ENCODE assay signal across 8 cellular contexts in the genomic region with DNA sequence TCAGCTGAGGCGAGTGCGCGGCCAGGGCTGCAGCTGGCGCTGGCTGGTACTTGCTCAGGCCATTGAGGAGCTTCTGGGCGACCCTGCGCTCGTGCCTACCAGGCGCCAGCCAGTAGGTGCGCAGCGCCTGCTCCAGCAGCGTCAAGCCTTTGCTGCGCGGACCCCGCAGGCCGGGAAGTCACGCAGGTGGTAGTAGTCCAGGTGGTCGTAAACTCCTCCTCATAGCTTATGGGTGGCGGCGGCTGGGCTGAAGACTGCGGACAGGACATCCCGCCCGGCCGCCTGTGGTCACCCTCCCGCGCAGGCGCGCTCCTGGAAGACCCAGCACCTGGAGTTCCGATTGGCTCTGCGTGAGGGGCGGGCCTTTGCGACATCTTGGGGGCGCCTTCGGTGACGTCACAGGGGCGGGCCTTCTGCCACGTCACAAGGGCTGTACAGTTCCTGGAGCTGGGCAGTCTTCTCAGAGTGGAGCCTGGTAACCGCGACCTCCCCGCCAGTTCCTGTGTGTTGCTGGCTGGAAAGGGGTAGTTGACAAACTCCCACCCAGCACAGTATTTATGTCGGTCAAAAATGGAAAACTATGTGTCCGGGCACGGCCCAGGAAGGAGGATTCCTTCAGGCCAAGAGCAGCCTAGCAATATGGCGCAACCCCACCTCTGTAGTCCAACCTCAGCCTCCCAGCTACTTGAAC.
DNase-seq lines count a peak whose midpoint lies in the region; ATAC-seq and TF ChIP-seq lines count a peak whose summit lies in the region.
"Not testable (repeated sequence)": the region's sequence is repeated elsewhere in the genome, so short reads cannot be mapped to it uniquely, and the experiment has no call there.

No MANE protein-coding gene starts in this region.

- TF ChIP-seq POLR2A in Peyer's patch (IDR thresholded peaks at IDR 0.05) = peak; percentile 29 to 79
- TF ChIP-seq POLR2A in esophagus squamous epithelium (IDR thresholded peaks at IDR 0.05) = peak in 3 of 4 donors; percentile 57 to 82 (median 74)

- DNase-seq in EH (ENCODE audit: low read depth) = peak; percentile 93
- DNase-seq in Peyer's patch = peak; percentile 95 to 99 (median 96)
- DNase-seq in activated T-helper 1 cell treated with Interleukin-2 at 50 U/mL for 16 hours (ENCODE audit: low read depth) = peak; percentile 87
- peak; percentile 50 for DNase-seq in esophagus squamous epithelium (lab: John Stamatoyannopoulos, UW)
- peak; percentile 94 for DNase-seq in naive B cell
- DNase-seq in stimulated activated effector memory CD8-positive, alpha-beta T cell treated with anti-CD3 and anti-CD28 coated beads, Interleukin-12 subunit alpha, Interleukin-12 subunit beta, amount 100 ng/mL, for 72 hours (ENCODE audit: low spot score in 2 of 2) = peak; percentile 89 to 96

- peak overlapping the region; percentile 65 to 98 (median 94) for H3K4me3 ChIP-seq in Peyer's patch
- H3K4me3 ChIP-seq in esophagus squamous epithelium = peak overlapping the region; percentile 78 to 87 (median 84)

- H3K27ac Mint-ChIP-seq in naive B cell = peak overlapping the region; percentile 86 to 98 (median 96)
- H3K27ac Mint-ChIP-seq in stimulated activated effector memory CD8-positive, alpha-beta T cell treated with anti-CD3 and anti-CD28 coated beads, Interleukin-12 subunit alpha, Interleukin-12 subunit beta, amount 100 ng/mL, for 72 hours = peak overlapping the region; percentile 91

- not testable (repeated sequence) for H3K9me3 Mint-ChIP-seq in naive B cell; stimulated activated effector memory CD8-positive, alpha-beta T cell treated with anti-CD3 and anti-CD28 coated beads, Interleukin-12 subunit alpha, Interleukin-12 subunit beta, amount 100 ng/mL, for 72 hours

- ATAC-seq in GM21825 (IDR thresholded peaks at IDR 0.05; ENCODE audit: unreplicated experiment) = peak; percentile 97
- ATAC-seq in naive B cell (ENCODE audit: low read depth in 2 of 2) = peak; percentile 95 to 96
- ATAC-seq in stimulated activated effector memory CD8-positive, alpha-beta T cell treated with anti-CD3 and anti-CD28 coated beads, Interleukin-12 subunit alpha, Interleukin-12 subunit beta, amount 100 ng/mL, for 72 hours = peak; percentile 98

- TF ChIP-seq CTCF in Peyer's patch (IDR thresholded peaks at IDR 0.05) (peak in 1 of 6 experiments; percentile 35), esophagus squamous epithelium (IDR thresholded peaks at IDR 0.05) (peak in 1 of 6 experiments; percentile 24)

- H3K4me3 Mint-ChIP-seq in naive B cell = peak overlapping the region; percentile 84 to 99 (median 95)
- peak overlapping the region; percentile 81 for H3K4me3 Mint-ChIP-seq in stimulated activated effector memory CD8-positive, alpha-beta T cell treated with anti-CD3 and anti-CD28 coated beads, Interleukin-12 subunit alpha, Interleukin-12 subunit beta, amount 100 ng/mL, for 72 hours

- 6 to 50% methylated on average over 1 to 4 of the region's 43 CpGs for WGBS in esophagus squamous epithelium, 2 donors

- not testable (repeated sequence) for H3K27me3 ChIP-seq in Peyer's patch, esophagus squamous epithelium

- not testable (repeated sequence) for H3K9me3 ChIP-seq in KOPT-K1 (ENCODE audit: insufficient read depth, low read length, poor library complexity, severe bottlenecking); Peyer's patch; esophagus squamous epithelium

- H3K4me1 Mint-ChIP-seq in naive B cell = peaks cover 0 to 14% (median 3%) of the 10 kb centered on the region in 3 donors
- H3K4me1 Mint-ChIP-seq in stimulated activated effector memory CD8-positive, alpha-beta T cell treated with anti-CD3 and anti-CD28 coated beads, Interleukin-12 subunit alpha, Interleukin-12 subunit beta, amount 100 ng/mL, for 72 hours = not testable (repeated sequence)

- not testable (repeated sequence) for H3K36me3 Mint-ChIP-seq in naive B cell
- H3K36me3 Mint-ChIP-seq in stimulated activated effector memory CD8-positive, alpha-beta T cell treated with anti-CD3 and anti-CD28 coated beads, Interleukin-12 subunit alpha, Interleukin-12 subunit beta, amount 100 ng/mL, for 72 hours = peaks cover 14% of the 10 kb centered on the region

- H3K27ac ChIP-seq in KOPT-K1 (ENCODE audit: low read depth, low read length, poor library complexity, severe bottlenecking) = peak overlapping the region; percentile 62
- H3K27ac ChIP-seq in Peyer's patch = peak overlapping the region; percentile 88 to 91 (median 90)
- H3K27ac ChIP-seq in esophagus squamous epithelium = peak overlapping the region; percentile 88 to 93 (median 90)

- H3K27me3 Mint-ChIP-seq in naive B cell = not testable (repeated sequence)

- intact Hi-C loops in esophagus squamous epithelium (cut with DNase I) = not testable (repeated sequence)

- not testable (repeated sequence) for H3K4me1 ChIP-seq in Peyer's patch
- H3K4me1 ChIP-seq in esophagus squamous epithelium = peaks cover 0 to 17% (median 3%) of the 10 kb centered on the region in 3 donors

- not testable (repeated sequence) for H3K36me3 ChIP-seq in KOPT-K1 (ENCODE audit: insufficient read depth, low read length); Peyer's patch; esophagus squamous epithelium

Comparison
In these comparisons a context has a peak if more than half of its experiments do, and no peak if none do; other contexts are left out.
1. Peak in every context shown above with its lines: DNase-seq, ATAC-seq, H3K4me3 ChIP-seq and H3K27ac ChIP-seq.